16 cellular contexts compared by ENCODE assay signal in genomic region chr10:74599676-74600075, GRCh38.
DNase-seq lines count a peak whose midpoint lies in the region; ATAC-seq, FAIRE-seq and TF ChIP-seq lines count a peak whose summit lies in the region.
"Had no signal": no experiment of that assay in that cellular context is flagged by ENCODE, and none has a peak within 500 bp of the region (broad histone marks: within the 10 kb centered on the region; RNA-seq: fewer than 3 reads in every experiment).

No MANE protein-coding gene starts in this region.

- H3K79me2 ChIP-seq in GM12878 (ENCODE audit: control insufficient read depth, insufficient read depth, low read length) (no peaks in the 10 kb centered on the region), HepG2 (ENCODE audit: insufficient read depth, low read length) (no peaks in the 10 kb centered on the region)

- H3K4me2 ChIP-seq in GM12878 (ENCODE audit: control insufficient read depth, insufficient read depth), result no peak overlapping the region
- no peak overlapping the region for H3K4me2 ChIP-seq in HepG2 (ENCODE audit: low read depth, low read length)

- ATAC-seq in heart right ventricle (no peak), GM12878 (no peak), HepG2 (no peak)
- ATAC-seq: HCT116 had no signal

- H3K9ac ChIP-seq in GM12878 (ENCODE audit: control insufficient read depth, insufficient read depth, low read length) (no peak overlapping the region), HepG2 (ENCODE audit: insufficient read depth, low read depth, low read length) (no peak overlapping the region)

- POLR2A ChIA-PET in GM12878 (lab: Charles Lee) (interaction anchor here (0.9 to 3.9 kb wide), 2 partner anchors 11 to 13 kb away, joined by 3 to 24 read pairs; no protein-coding TSS in a partner anchor), HepG2 (lab: Yijun Ruan, JAX) (no interaction called here)

- no peak for FAIRE-seq in GM12878 (lab: Jason Lieb, UNC)
- no peak for FAIRE-seq in HepG2 (lab: Jason Lieb, UNC)

- CTCF ChIA-PET in GM12878 (lab: Yijun Ruan, JAX) (interaction anchor here (1.7 to 2.0 kb wide), 3 partner anchors 11 to 138 kb away, joined by 7 to 17 read pairs (median 8); no protein-coding TSS in a partner anchor), HepG2 (lab: Yijun Ruan, JAX; ENCODE audit: low intra/inter-chr PET ratio, low total read pairs) (no interaction called here)

- H3K9me3 ChIP-seq in heart right ventricle, result peaks cover 0 to 10% (median 0%) of the 10 kb centered on the region in 11 donors
- H3K9me3 ChIP-seq in GM12878 (replicated peaks; ENCODE audit: control insufficient read depth, insufficient read depth, low read length), result no peaks in the 10 kb centered on the region; the same call in none of the 3 replicates
- H3K9me3 ChIP-seq in HepG2 (ENCODE audit: low read length), result no peaks in the 10 kb centered on the region
- H3K9me3 ChIP-seq in tibial nerve, result peaks cover 0 to 7% (median 0%) of the 10 kb centered on the region in 4 donors
- H3K9me3 ChIP-seq: Caco-2 had no signal

- TF ChIP-seq RAD21 in GM12878 (IDR thresholded peaks at IDR 0.05; ENCODE audit: insufficient read depth, low read depth, low read length) (no peak), HepG2 (CRISPR knock-in tag; IDR thresholded peaks at IDR 0.05) (no peak)

- RAD21 ChIA-PET in GM12878 (lab: Charles Lee; ENCODE audit: unreplicated experiment), result interaction anchor here (0.8 to 2.9 kb wide), 13 partner anchors 10 to 378 kb away, joined by 3 to 29 read pairs (median 4); no protein-coding TSS in a partner anchor

- no TSS peak for BruUV-seq in GM12878 (replicated peaks; lab: Mats Ljungman, UMichigan)
- BruUV-seq in HepG2 (replicated peaks; lab: Mats Ljungman, UMichigan), result no TSS peak

- SMC1A ChIA-PET in GM12878 (lab: Charles Lee; ENCODE audit: uncharacterized antibody, unreplicated experiment), result interaction anchor here (0.8 to 7.1 kb wide), 10 partner anchors 12 to 377 kb away, joined by 3 to 114 read pairs (median 4); no protein-coding TSS in a partner anchor

- in situ Hi-C loops in GM12878 (cut with MboI), result no loop called here
- in situ Hi-C loops in HepG2 (cut with HindIII; ENCODE audit: extremely low pct_ligation_motif_present, low pct_unique_long_range_greater_than_20kb), result no loop called here

- no peak for TF ChIP-seq CTCF in heart right ventricle (IDR thresholded peaks at IDR 0.05)
- TF ChIP-seq CTCF in GM12878 (IDR thresholded peaks at IDR 0.05 in 2 of 3, conservative IDR thresholded peaks at IDR 0.05 in 1 of 3; ENCODE audit: control insufficient read depth in 2 of 3, extremely low read depth in 1 of 3, insufficient read depth in 1 of 3, low read depth in 3 of 3, low read length in 3 of 3), result no peak
- TF ChIP-seq CTCF in HepG2 (CRISPR knock-in tag; IDR thresholded peaks at IDR 0.05), result no peak
- TF ChIP-seq CTCF in tibial nerve (IDR thresholded peaks at IDR 0.05), result no peak

- TF ChIP-seq EP300 in GM12878 (IDR thresholded peaks at IDR 0.05; ENCODE audit: borderline replicate concordance in 1 of 2, control insufficient read depth in 1 of 2, low read depth in 2 of 2, low read length in 2 of 2) (no peak), HepG2 (IDR thresholded peaks at IDR 0.05; ENCODE audit: low read depth in 2 of 2, low read length in 2 of 2) (no peak), HepG2 (CRISPR knock-in tag; IDR thresholded peaks at IDR 0.05; ENCODE audit: borderline replicate concordance) (no peak), tibial nerve (IDR thresholded peaks at IDR 0.05) (no peak)

- no peaks in the 10 kb centered on the region for H3K27me3 ChIP-seq in heart right ventricle
- H3K27me3 ChIP-seq in GM12878 (replicated peaks in 1 of 2; ENCODE audit: control insufficient read depth in 2 of 2, insufficient read depth in 2 of 2, low read length in 1 of 2), result no peaks in the 10 kb centered on the region
- no peaks in the 10 kb centered on the region; a peak in 1 of 5 replicates for H3K27me3 ChIP-seq in HepG2 (ENCODE audit: control insufficient read depth in 1 of 2, insufficient read depth in 2 of 2, low read length in 2 of 2)
- no peaks in the 10 kb centered on the region for H3K27me3 ChIP-seq in tibial nerve

- intact Hi-C loops in heart right ventricle (cut with DNase I) (loop anchor here in 1 of 10 donors (10.0 kb wide), 1 partner anchor 225 kb away; the partner anchor contains the start of gene KAT6B), cardiac septum (cut with DNase I) (no loop called here), GM12878 (cut with micrococcal nuclease; ENCODE audit: unreplicated experiment) (no loop called here), HepG2 (cut with micrococcal nuclease; ENCODE audit: unreplicated experiment) (no loop called here)

- H3K27ac ChIP-seq in heart right ventricle (peak overlapping the region in 7 of 10 donors; percentile 28 to 76 (median 51)), GM12878 (ENCODE audit: control insufficient read depth, insufficient read depth) (peak overlapping the region; percentile 30; the same call in 1 of the 2 replicates), HepG2 (ENCODE audit: extremely low read length, insufficient read depth, low read length) (no peak overlapping the region), tibial nerve (peak overlapping the region; percentile 58 to 89 (median 78))

- DNase-seq in heart right ventricle (no peak), cardiac septum (ENCODE audit: low spot score) (no peak), GM12878 (ENCODE audit: low read depth, low spot score) (no peak), HepG2 (ENCODE audit: low spot score) (no peak), tibial nerve (ENCODE audit: low spot score in 2 of 2) (no peak), GOT3 (lab: John Stamatoyannopoulos, UW) (no peak), hypothalamus (lab: John Stamatoyannopoulos, UW) (no peak), NCI-H1694 (lab: John Stamatoyannopoulos, UW) (no peak)
- DNase-seq: Caco-2; DMS53; NCI-H1048; NCI-H146; NCI-H226; NCI-H526; NK-92 treated with Interleukin-12 subunit alpha and Interleukin-12 subunit beta, amount 100 ng/mL, for 24 hours had no signal

- H3K4me1 ChIP-seq in heart right ventricle (peaks cover 0 to 18% (median 9%) of the 10 kb centered on the region in 9 donors), GM12878 (ENCODE audit: control insufficient read depth, insufficient read depth, low read length) (peaks cover 19% of the 10 kb centered on the region), HepG2 (ENCODE audit: insufficient read depth, low read length) (no peaks in the 10 kb centered on the region), tibial nerve (peaks cover 0 to 6% (median 1%) of the 10 kb centered on the region in 4 donors)
- H3K4me1 ChIP-seq: Caco-2 had no signal

- no peaks in the 10 kb centered on the region for H3K36me3 ChIP-seq in heart right ventricle
- peaks cover 0 to 10% of the 10 kb centered on the region in 2 experiments; a peak in 2 of 4 replicates for H3K36me3 ChIP-seq in GM12878 (ENCODE audit: control insufficient read depth in 2 of 2, insufficient read depth in 2 of 2, low read length in 1 of 2)
- peaks cover 0 to 14% of the 10 kb centered on the region in 2 experiments; a peak in 2 of 5 replicates for H3K36me3 ChIP-seq in HepG2 (replicated peaks in 1 of 2; ENCODE audit: control insufficient read depth in 1 of 2, insufficient read depth in 2 of 2, low read length in 2 of 2)
- peaks cover 0 to 9% (median 0%) of the 10 kb centered on the region in 3 donors for H3K36me3 ChIP-seq in tibial nerve

- H3K4me3 ChIP-seq in heart right ventricle, result peak overlapping the region in 2 of 10 donors; percentile 33 to 35
- H3K4me3 ChIP-seq in GM12878, result no peak overlapping the region
- H3K4me3 ChIP-seq in HepG2 (replicated peaks in 1 of 3; ENCODE audit: insufficient read depth in 1 of 3, low read depth in 2 of 3, low read length in 3 of 3), result no peak overlapping the region
- H3K4me3 ChIP-seq in tibial nerve, result no peak overlapping the region

- no peak overlapping the region; the same call in 1 of the 2 replicates for H2AFZ ChIP-seq in GM12878 (ENCODE audit: control insufficient read depth, low read depth, low read length)
- no peak overlapping the region for H2AFZ ChIP-seq in HepG2 (ENCODE audit: low read length)

- TF ChIP-seq POLR2A in GM12878 (IDR thresholded peaks at IDR 0.05; ENCODE audit: low read depth, low read length) (no peak), HepG2 (IDR thresholded peaks at IDR 0.05; ENCODE audit: insufficient read depth in 1 of 2, low read depth in 2 of 2, low read length in 2 of 2) (no peak), tibial nerve (IDR thresholded peaks at IDR 0.05) (no peak)

- no peaks in the 10 kb centered on the region for H4K20me1 ChIP-seq in GM12878 (ENCODE audit: control insufficient read depth, insufficient read depth)
- no peaks in the 10 kb centered on the region for H4K20me1 ChIP-seq in HepG2 (ENCODE audit: insufficient read depth, low read length)

TF ChIP-seq in GM12878, 131 proteins besides CTCF, POLR2A, EP300 and RAD21 (continues in another document):
- TF ChIP-seq EED (IDR thresholded peaks at IDR 0.05; ENCODE audit: low read depth), result no peak
- TF ChIP-seq ZBTB33 (IDR thresholded peaks at IDR 0.05), result no peak

TF ChIP-seq in HepG2, 621 proteins besides CTCF, POLR2A, EP300 and RAD21:
- peak; percentile 81 for TF ChIP-seq MAFF (IDR thresholded peaks at IDR 0.05; ENCODE audit: low read depth, low read length)
- TF ChIP-seq ZNF614 (CRISPR knock-in tag; IDR thresholded peaks at IDR 0.05; ENCODE audit: borderline replicate concordance), result no peak
- TF ChIP-seq ZNF276 (CRISPR knock-in tag; IDR thresholded peaks at IDR 0.05; ENCODE audit: low read depth), result no peak
- peak; percentile 76 to 83 for TF ChIP-seq MAFK (conservative IDR thresholded peaks at IDR 0.05 in 1 of 2, IDR thresholded peaks at IDR 0.05 in 1 of 2; ENCODE audit: low read length in 2 of 2)
